ENCODE assay signal across 9 cellular contexts in genomic region chr19:53192771-53193533, GRCh38. TPM values are rescaled to one million over a fixed set of nuclear protein-coding genes. Genes with fewer than 3 reads are reported as not detected.
A peak's percentile ranks its signal among the peaks of the same experiment; 100 is the strongest.
DNase-seq lines count a peak whose midpoint lies in the region; ATAC-seq and TF ChIP-seq lines count a peak whose summit lies in the region.
"Had no signal": no experiment of that assay in that cellular context is flagged by ENCODE, and none has a peak within 500 bp of the region (broad histone marks: within the 10 kb centered on the region; RNA-seq: fewer than 3 reads in every experiment).

ZNF665 (minus strand) TSS chr19:53193358; CDS start chr19:53182898, 10,460 bp downstream.

- H3K9ac ChIP-seq in stomach smooth muscle (ENCODE audit: low read length in 2 of 2), result peak within 1 kb of the TSS; percentile 90
- H3K9ac ChIP-seq: KMS-11 had no signal

- H3K4me1 ChIP-seq in CD8-positive, alpha-beta memory T cell (ENCODE audit: insufficient read depth, low read length), result peaks cover 9% of the 10 kb centered on the region
- H3K4me1 ChIP-seq in SJCRH30 (no peaks in the 10 kb centered on the region; the same call in 1 of the 2 replicates), stomach smooth muscle (ENCODE audit: control insufficient read depth, insufficient read depth, low read length) (peaks cover 13% of the 10 kb centered on the region)

- peak within 1 kb of the TSS; percentile 84 to 99 (median 95) for H3K4me3 Mint-ChIP-seq in CD8-positive, alpha-beta memory T cell
- peak within 1 kb of the TSS; percentile 90 for H3K4me3 Mint-ChIP-seq in activated naive CD4-positive, alpha-beta T cell treated with anti-CD3 and anti-CD28 coated beads, Interleukin-2, amount 50 U/mL, for 24 hours
- H3K4me3 Mint-ChIP-seq in glutamatergic neuron (ENCODE audit: unreplicated experiment), result peak within 1 kb of the TSS; percentile 81

- H3K36me3 Mint-ChIP-seq in CD8-positive, alpha-beta memory T cell, result peaks cover 7 to 29% (median 21%) of the 10 kb centered on the region in 3 donors
- H3K36me3 Mint-ChIP-seq in activated naive CD4-positive, alpha-beta T cell treated with anti-CD3 and anti-CD28 coated beads, Interleukin-2, amount 50 U/mL, for 24 hours, result peaks cover 23% of the 10 kb centered on the region
- H3K36me3 Mint-ChIP-seq in glutamatergic neuron (ENCODE audit: unreplicated experiment), result peaks cover 9% of the 10 kb centered on the region

- peaks cover 38 to 51% (median 43%) of the 10 kb centered on the region in 3 donors for H3K4me1 Mint-ChIP-seq in CD8-positive, alpha-beta memory T cell
- peaks cover 38% of the 10 kb centered on the region for H3K4me1 Mint-ChIP-seq in activated naive CD4-positive, alpha-beta T cell treated with anti-CD3 and anti-CD28 coated beads, Interleukin-2, amount 50 U/mL, for 24 hours
- peaks cover 3% of the 10 kb centered on the region for H3K4me1 Mint-ChIP-seq in glutamatergic neuron (ENCODE audit: low read depth, unreplicated experiment)

- peaks cover 0 to 3% of the 10 kb centered on the region in 2 donors for H3K27me3 Mint-ChIP-seq in CD8-positive, alpha-beta memory T cell
- no peaks in the 10 kb centered on the region for H3K27me3 Mint-ChIP-seq in activated naive CD4-positive, alpha-beta T cell treated with anti-CD3 and anti-CD28 coated beads, Interleukin-2, amount 50 U/mL, for 24 hours
- peaks cover 7% of the 10 kb centered on the region for H3K27me3 Mint-ChIP-seq in glutamatergic neuron (ENCODE audit: unreplicated experiment)

- peak within 1 kb of the TSS; percentile 78 to 98 (median 92) for H3K27ac Mint-ChIP-seq in CD8-positive, alpha-beta memory T cell
- H3K27ac Mint-ChIP-seq in activated naive CD4-positive, alpha-beta T cell treated with anti-CD3 and anti-CD28 coated beads, Interleukin-2, amount 50 U/mL, for 24 hours, result peak within 1 kb of the TSS; percentile 65
- H3K27ac Mint-ChIP-seq in glutamatergic neuron (ENCODE audit: unreplicated experiment), result peak within 1 kb of the TSS; percentile 28

- ATAC-seq in HG02678 (IDR thresholded peaks at IDR 0.05; ENCODE audit: unreplicated experiment) (peak; percentile 47), GM18502 (IDR thresholded peaks at IDR 0.05; ENCODE audit: poor library complexity, unreplicated experiment) (no peak)

- H3K36me3 ChIP-seq in CD8-positive, alpha-beta memory T cell (ENCODE audit: insufficient read depth, low read length), result no peaks in the 10 kb centered on the region
- H3K36me3 ChIP-seq in SJCRH30 (peaks cover 11% of the 10 kb centered on the region), stomach smooth muscle (ENCODE audit: control insufficient read depth in 2 of 2, insufficient read depth in 2 of 2, low read length in 2 of 2) (peaks cover 0 to 2% of the 10 kb centered on the region in 2 donors)

- POLR2A ChIA-PET in CD8-positive, alpha-beta memory T cell (lab: Charles Lee), result interaction anchor here (0.6 kb wide), 1 partner anchor 1081 kb away, joined by 8 read pairs; no protein-coding TSS in a partner anchor

- peaks cover 0 to 20% (median 18%) of the 10 kb centered on the region in 5 donors for H3K9me3 Mint-ChIP-seq in CD8-positive, alpha-beta memory T cell
- H3K9me3 Mint-ChIP-seq in activated naive CD4-positive, alpha-beta T cell treated with anti-CD3 and anti-CD28 coated beads, Interleukin-2, amount 50 U/mL, for 24 hours, result no peaks in the 10 kb centered on the region
- H3K9me3 Mint-ChIP-seq in glutamatergic neuron (ENCODE audit: unreplicated experiment), result peaks cover 7% of the 10 kb centered on the region

- no peak for TF ChIP-seq CTCF in glutamatergic neuron (IDR thresholded peaks at IDR 0.05; ENCODE audit: partially characterized antibody, unreplicated experiment)

- peak; percentile 67 to 91 (median 79) for DNase-seq in CD8-positive, alpha-beta memory T cell
- DNase-seq in SJCRH30 (peak; percentile 90), glutamatergic neuron (peak; percentile 82), nucleus accumbens (lab: John Stamatoyannopoulos, UW) (peak in 55 of 56 donors; percentile 23 to 94 (median 82))

- peaks cover 4% of the 10 kb centered on the region for H3K9me3 ChIP-seq in CD8-positive, alpha-beta memory T cell (ENCODE audit: low read length)
- H3K9me3 ChIP-seq in SJCRH30 (replicated peaks), result no peaks in the 10 kb centered on the region; the same call in none of the 2 replicates
- no peaks in the 10 kb centered on the region for H3K9me3 ChIP-seq in stomach smooth muscle (ENCODE audit: control insufficient read depth in 2 of 2, low read length in 2 of 2)

- H3K27ac ChIP-seq in CD8-positive, alpha-beta memory T cell (ENCODE audit: low read depth, low read length), result peak within 1 kb of the TSS; percentile 68
- H3K27ac ChIP-seq in SJCRH30 (peak within 1 kb of the TSS; percentile 54), stomach smooth muscle (ENCODE audit: low read length) (peak within 1 kb of the TSS; percentile 78)
- H3K27ac ChIP-seq: KMS-11 had no signal

- no peaks in the 10 kb centered on the region for H3K27me3 ChIP-seq in CD8-positive, alpha-beta memory T cell (ENCODE audit: insufficient read depth, low read length, poor library complexity, severe bottlenecking)
- H3K27me3 ChIP-seq in SJCRH30, result no peaks in the 10 kb centered on the region
- H3K27me3 ChIP-seq in stomach smooth muscle (ENCODE audit: control insufficient read depth in 1 of 2, insufficient read depth in 2 of 2, low read length in 2 of 2), result no peaks in the 10 kb centered on the region

- peak within 1 kb of the TSS; percentile 93 for H3K4me3 ChIP-seq in CD8-positive, alpha-beta memory T cell (ENCODE audit: low read length)
- H3K4me3 ChIP-seq in SJCRH30 (peak within 1 kb of the TSS; percentile 82), stomach smooth muscle (ENCODE audit: low read length in 2 of 2) (peak within 1 kb of the TSS; percentile 91 to 92)

- CTCF ChIA-PET in CD8-positive, alpha-beta memory T cell (lab: Charles Lee), result no interaction called here

RNA-seq across cellular contexts. Expression of gene ZNF665, which starts in this region (rescaled TPM):
- total RNA-seq in CD8-positive, alpha-beta memory T cell, result 1 to 10 TPM; 5.0 to 5.6 TPM
- 8.7 TPM for polyA plus RNA-seq in CD8-positive, alpha-beta memory T cell
- total RNA-seq in SJCRH30 (2014; rRNA removed; shearing (Covaris generic)), result 2.6 and 2.9 TPM in 2 replicates
- 1.1 TPM for total RNA-seq in glutamatergic neuron (ENCODE audit: unreplicated experiment)

Comparison
In these comparisons a context has a peak if more than half of its experiments do, and no peak if none do; other contexts are left out.
1. H3K27ac Mint-ChIP-seq: peak in every context shown above with its lines; median percentile 92 in CD8-positive, alpha-beta memory T cell; 65 in activated naive CD4-positive, alpha-beta T cell treated with anti-CD3 and anti-CD28 coated beads, Interleukin-2, amount 50 U/mL, for 24 hours; 28 in glutamatergic neuron.